Comparison of ENCODE assay signal across 1 cellular context in genomic region chr12:92055877-92056276, GRCh38.
TF ChIP-seq lines count a peak whose summit lies in the region.

No MANE protein-coding gene starts in this region.

TF ChIP-seq in HepG2, 621 proteins besides CTCF, POLR2A, EP300 and RAD21 (continued from another document):
- TF ChIP-seq RNF219 (CRISPR knock-in tag; IDR thresholded peaks at IDR 0.05), result no peak
- TF ChIP-seq KDM5A (IDR thresholded peaks at IDR 0.05; ENCODE audit: borderline replicate concordance, low read length), result no peak
- no peak for TF ChIP-seq ZNF552 (CRISPR knock-in tag; IDR thresholded peaks at IDR 0.05; ENCODE audit: borderline replicate concordance)
- TF ChIP-seq ARHGAP35 (CRISPR knock-in tag; IDR thresholded peaks at IDR 0.05; ENCODE audit: borderline replicate concordance), result no peak
